15 cellular contexts compared by ENCODE assay signal in the genomic region with DNA sequence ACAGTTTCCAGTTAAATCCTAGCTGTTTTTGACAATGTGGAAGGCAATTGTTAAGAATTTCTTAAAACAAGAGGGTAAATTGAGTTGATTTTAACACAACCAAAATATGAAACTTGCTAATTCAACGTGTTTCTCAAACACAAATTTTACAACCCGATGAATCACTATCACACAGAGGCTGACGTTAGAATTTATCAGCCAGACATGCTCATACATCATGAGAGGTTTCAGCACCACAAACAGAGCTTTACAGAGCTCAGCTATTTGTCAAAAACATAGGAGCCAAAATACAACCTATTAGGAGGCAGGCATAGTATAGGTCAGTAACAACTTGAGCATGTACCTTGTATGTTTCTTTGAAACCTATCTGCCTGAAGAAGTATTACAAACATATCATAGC. TPM values are rescaled to one million over a fixed set of nuclear protein-coding genes. Genes with fewer than 3 reads are reported as not detected.
DNase-seq lines count a peak whose midpoint lies in the region; ATAC-seq, FAIRE-seq and TF ChIP-seq lines count a peak whose summit lies in the region.
"Had no signal": no experiment of that assay in that cellular context is flagged by ENCODE, and none has a peak within 500 bp of the region (broad histone marks: within the 10 kb centered on the region; RNA-seq: fewer than 3 reads in every experiment).

No MANE protein-coding gene starts in this region.

- H3K4me2 ChIP-seq in A549 (0 out of 3 replicates have a peak overlapping the region, but pooled peaks have one; percentile 15), HepG2 (ENCODE audit: low read depth, low read length) (no peak overlapping the region)

- TF ChIP-seq EP300 in A549 (IDR thresholded peaks at IDR 0.05) = no peak
- TF ChIP-seq EP300 in HepG2 (IDR thresholded peaks at IDR 0.05; ENCODE audit: low read depth in 2 of 2, low read length in 2 of 2) = no peak
- TF ChIP-seq EP300 in HepG2 (CRISPR knock-in tag; IDR thresholded peaks at IDR 0.05; ENCODE audit: borderline replicate concordance) = no peak

- BruUV-seq in HepG2 (replicated peaks; lab: Mats Ljungman, UMichigan) = no TSS peak

- H4K20me1 ChIP-seq in HepG2 (ENCODE audit: insufficient read depth, low read length) = no peaks in the 10 kb centered on the region

- peaks cover 12% of the 10 kb centered on the region; the same call in 1 of the 3 replicates for H3K4me1 ChIP-seq in A549
- no peaks in the 10 kb centered on the region; the same call in 1 of the 2 replicates for H3K4me1 ChIP-seq in HEK293 (ENCODE audit: control insufficient read depth, insufficient read depth, low read length)
- H3K4me1 ChIP-seq in HepG2 (ENCODE audit: insufficient read depth, low read length) = no peaks in the 10 kb centered on the region

- H2AFZ ChIP-seq in HepG2 (ENCODE audit: low read length) = no peak overlapping the region

- ATAC-seq in A549 = peak; percentile 59 to 69; a peak in 5 of 6 replicates
- peak; percentile 77 for ATAC-seq in SK-N-SH treated with all-trans-retinoic acid at 6 μM for 48 hours
- ATAC-seq in HepG2 = no peak
- ATAC-seq in GM19351 (IDR thresholded peaks at IDR 0.05; ENCODE audit: unreplicated experiment) = no peak

- H3K27ac ChIP-seq in A549 = no peak overlapping the region
- no peak overlapping the region for H3K27ac ChIP-seq in HEK293 (ENCODE audit: extremely low read depth, low read depth, low read length)
- no peak overlapping the region for H3K27ac ChIP-seq in HepG2 (ENCODE audit: extremely low read length, insufficient read depth, low read length)

- peak in 1 of 2 experiments; percentile 12 for DNase-seq in A549 (ENCODE audit: low read depth in 1 of 2, low spot score in 1 of 2)
- DNase-seq in fibroblast of pulmonary artery (ENCODE audit: low read depth) = peak; percentile 61
- DNase-seq in HepG2 (ENCODE audit: low spot score) = no peak
- DNase-seq in COLO668 (lab: John Stamatoyannopoulos, UW; ENCODE audit: unreplicated experiment) = no peak
- DNase-seq in COR-L47 (lab: John Stamatoyannopoulos, UW) = no peak
- DNase-seq: activated CD4-positive, alpha-beta T cell treated with anti-CD3 and anti-CD28 coated beads, Interleukin-2, amount 50 U/mL, for 1 hour; activated T-cell treated with anti-CD3 and anti-CD28 coated beads, Interleukin-2, amount 50 U/mL, for 48 hours; kidney; NCI-H1436 treated with DMSO at 0.1 percent for 48 hours; NCI-H524 had no signal

- 28% methylated on average over 3 of the region's 3 CpGs for WGBS in A549 (ENCODE audit: missing lambda C conversion rate)
- WGBS in HepG2 (ENCODE audit: low lambda C conversion rate) = 62% methylated on average over 3 of the region's 3 CpGs

- POLR2A ChIA-PET in A549 (lab: Yijun Ruan, JAX) = interaction anchor here (1.4 kb wide), 1 partner anchor 14 kb away, joined by 3 read pairs; no protein-coding TSS in a partner anchor
- POLR2A ChIA-PET in HEK293 (lab: Yijun Ruan, JAX) = no interaction called here
- POLR2A ChIA-PET in HepG2 (lab: Yijun Ruan, JAX) = no interaction called here

- H3K4me3 ChIP-seq in A549 (no peak overlapping the region), HEK293 (ENCODE audit: low read depth, low read length) (no peak overlapping the region), fibroblast of pulmonary artery (replicated peaks; ENCODE audit: low read depth, low read length) (no peak overlapping the region), HepG2 (replicated peaks in 1 of 3; ENCODE audit: insufficient read depth in 1 of 3, low read depth in 2 of 3, low read length in 3 of 3) (no peak overlapping the region)

- H3K9me3 ChIP-seq in A549 (no peaks in the 10 kb centered on the region), HEK293 (ENCODE audit: control insufficient read depth, insufficient read depth, low read depth, low read length) (no peaks in the 10 kb centered on the region), HepG2 (ENCODE audit: low read length) (no peaks in the 10 kb centered on the region)

- no peak overlapping the region for H3K9ac ChIP-seq in HepG2 (ENCODE audit: insufficient read depth, low read depth, low read length)

- CTCF ChIA-PET in A549 (lab: Yijun Ruan, JAX) (interaction anchor here (1.4 kb wide), 1 partner anchor 10 kb away, joined by 4 read pairs; no protein-coding TSS in a partner anchor), HEK293 (lab: Yijun Ruan, JAX) (interaction anchor here (1.1 kb wide), 1 partner anchor 14 kb away, joined by 3 read pairs; no protein-coding TSS in a partner anchor), HepG2 (lab: Yijun Ruan, JAX; ENCODE audit: low intra/inter-chr PET ratio, low total read pairs) (no interaction called here)

- no peak for TF ChIP-seq POLR2A in A549 (IDR thresholded peaks at IDR 0.05; ENCODE audit: low read length)
- no peak for TF ChIP-seq POLR2A in HepG2 (IDR thresholded peaks at IDR 0.05; ENCODE audit: insufficient read depth in 1 of 2, low read depth in 2 of 2, low read length in 2 of 2)

- FAIRE-seq in A549 (lab: Jason Lieb, UNC) = no peak
- FAIRE-seq in HepG2 (lab: Jason Lieb, UNC) = no peak
- FAIRE-seq: frontal cortex, RCC 7860 had no signal

- no peaks in the 10 kb centered on the region for H3K27me3 ChIP-seq in HepG2 (ENCODE audit: control insufficient read depth in 1 of 2, insufficient read depth in 2 of 2, low read length in 2 of 2)

- intact Hi-C loops in HepG2 (cut with micrococcal nuclease; ENCODE audit: unreplicated experiment) = no loop called here

- in situ Hi-C loops in HepG2 (cut with HindIII; ENCODE audit: extremely low pct_ligation_motif_present, low pct_unique_long_range_greater_than_20kb) = no loop called here

- no peaks in the 10 kb centered on the region for H3K36me3 ChIP-seq in HEK293 (ENCODE audit: control insufficient read depth in 2 of 2, insufficient read depth in 1 of 2, low read length in 2 of 2)
- H3K36me3 ChIP-seq in HepG2 (replicated peaks in 1 of 2; ENCODE audit: control insufficient read depth in 1 of 2, insufficient read depth in 2 of 2, low read length in 2 of 2) = no peaks in the 10 kb centered on the region

- TF ChIP-seq RAD21 in A549 (conservative IDR thresholded peaks at IDR 0.05 in 1 of 2, IDR thresholded peaks at IDR 0.05 in 1 of 2) (no peak), HepG2 (CRISPR knock-in tag; IDR thresholded peaks at IDR 0.05) (no peak)

- no peak for TF ChIP-seq CTCF in A549 (IDR thresholded peaks at IDR 0.05)
- TF ChIP-seq CTCF in HEK293 (tag by site-specific recombination; IDR thresholded peaks at IDR 0.05) = no peak
- no peak for TF ChIP-seq CTCF in fibroblast of pulmonary artery (IDR thresholded peaks at IDR 0.05; ENCODE audit: low read length, missing control alignments)
- no peak for TF ChIP-seq CTCF in HepG2 (CRISPR knock-in tag; IDR thresholded peaks at IDR 0.05)

- H3K79me2 ChIP-seq in HepG2 (ENCODE audit: insufficient read depth, low read length) = no peaks in the 10 kb centered on the region

TF ChIP-seq in HEK293, 187 proteins besides CTCF, POLR2A, EP300 and RAD21 (continues in another document):
- TF ChIP-seq ZBTB21 (tag by site-specific recombination; IDR thresholded peaks at IDR 0.05) = 0 out of 2 replicates have a peak, but pooled peaks have one; percentile 44
- TF ChIP-seq ZNF394 (tag by site-specific recombination; IDR thresholded peaks at IDR 0.05; ENCODE audit: borderline replicate concordance) = 0 out of 2 replicates have a peak, but pooled peaks have one; percentile 10
- no peak for TF ChIP-seq ZNF777 (tag by site-specific recombination; IDR thresholded peaks at IDR 0.05; ENCODE audit: borderline replicate concordance)

TF ChIP-seq in SK-N-SH treated with all-trans-retinoic acid at 6 μM for 48 hours, 23 proteins besides CTCF, POLR2A, EP300 and RAD21:
- TF ChIP-seq ISL1 (CRISPR knock-in tag; IDR thresholded peaks at IDR 0.05) (peak; percentile 62; the same call in 1 of the 2 replicates), ZFP3 (CRISPR knock-in tag; IDR thresholded peaks at IDR 0.05) (no peak), SNAI2 (CRISPR knock-in tag; IDR thresholded peaks at IDR 0.05) (peak; percentile 15; the same call in 1 of the 2 replicates)

TF ChIP-seq in HepG2, 621 proteins besides CTCF, POLR2A, EP300 and RAD21 (continues in another document):
- TF ChIP-seq SMYD3 (CRISPR knock-in tag; IDR thresholded peaks at IDR 0.05) (no peak), JUND (CRISPR knock-in tag; IDR thresholded peaks at IDR 0.05) (no peak)

RNA-seq across cellular contexts. Expression of a gene that starts 36.1 kb away (rescaled TPM):
- polyA plus RNA-seq in A549 (2011; rRNA removed) (0.06 and 0.09 TPM in 2 replicates), A549 (2017; fragmentation: RNase III; extraction: RNeasy Plus Mini Kit Qiagen cat#74134 plus additional on column Dnase treatment) (0.04 to 0.05 TPM in 2 of 3 replicates, not detected in the other), HepG2 (2011; rRNA removed) (not detected in 2 replicates)
- polyA plus RNA-seq in A549 (2012; cell fraction: cytosol; rRNA removed) = 0.01 and 0.03 TPM in 2 replicates
- polyA plus RNA-seq in A549 (2012; cell fraction: nucleus; rRNA removed) = 0.02 TPM in 2 replicates
- not detected in 2 replicates for polyA minus RNA-seq in A549 (2011; rRNA and poly(A)+ RNA removed)
- total RNA-seq in HepG2 (2016; rRNA removed; fragmentation: Illumina TruSeq; extraction: Trizol) = 0.07 TPM in 1 of 2 replicates, not detected in the other
- not detected in 2 replicates for total RNA-seq in HepG2 (2016; cell fraction: cytosol; rRNA removed; fragmentation: Illumina TruSeq; extraction: Trizol; ENCODE audit: low read depth)
- not detected in 2 replicates for total RNA-seq in HepG2 (2016; cell fraction: insoluble cytoplasmic fraction; rRNA removed; fragmentation: Illumina TruSeq; extraction: Trizol)
- not detected in 2 replicates for total RNA-seq in HepG2 (2016; cell fraction: membrane; rRNA removed; fragmentation: Illumina TruSeq; extraction: Trizol)
- not detected in 2 replicates for total RNA-seq in HepG2 (2016; cell fraction: nucleus; rRNA removed; fragmentation: Illumina TruSeq; extraction: Trizol)
- not detected in 2 replicates for polyA plus RNA-seq in HepG2 (2011; cell fraction: cytosol; rRNA removed)
- polyA plus RNA-seq in HepG2 (2011; cell fraction: nucleus; rRNA removed) = not detected in 2 replicates
- not detected in 2 replicates for polyA plus RNA-seq in HepG2 (2012)
- not detected in 2 replicates for polyA plus RNA-seq in HepG2 (2016; cell fraction: cytosol; fragmentation: Illumina TruSeq; extraction: Trizol; ENCODE audit: low read depth)
- polyA plus RNA-seq in HepG2 (2016; cell fraction: insoluble cytoplasmic fraction; fragmentation: Illumina TruSeq; extraction: Trizol; ENCODE audit: low read depth) = not detected in 2 replicates
- not detected in 2 replicates for polyA plus RNA-seq in HepG2 (2016; cell fraction: membrane; fragmentation: Illumina TruSeq; extraction: Trizol; ENCODE audit: low read depth)
- polyA plus RNA-seq in HepG2 (2016; cell fraction: nucleus; fragmentation: Illumina TruSeq; extraction: Trizol; ENCODE audit: insufficient read depth, low read depth) = not detected in 2 replicates
- polyA minus RNA-seq in HepG2 (2011; rRNA and poly(A)+ RNA removed; ENCODE audit: low replicate concordance) = not detected in 2 replicates
- not detected in 2 replicates for polyA minus RNA-seq in HepG2 (2011; cell fraction: cytosol; rRNA and poly(A)+ RNA removed)
- 0.26 TPM in 1 of 2 replicates, not detected in the other for polyA minus RNA-seq in HepG2 (2011; cell fraction: nucleus; rRNA and poly(A)+ RNA removed)

Comparison
In these comparisons a context has a peak if more than half of its experiments do, and no peak if none do; other contexts are left out.
1. ATAC-seq: peak in A549 (2 of 2) and SK-N-SH treated with all-trans-retinoic acid at 6 μM for 48 hours (single experiment); none in HepG2 (single experiment) and GM19351 (single experiment).